ENCODE assay signal across 1 cellular context in the genomic region with DNA sequence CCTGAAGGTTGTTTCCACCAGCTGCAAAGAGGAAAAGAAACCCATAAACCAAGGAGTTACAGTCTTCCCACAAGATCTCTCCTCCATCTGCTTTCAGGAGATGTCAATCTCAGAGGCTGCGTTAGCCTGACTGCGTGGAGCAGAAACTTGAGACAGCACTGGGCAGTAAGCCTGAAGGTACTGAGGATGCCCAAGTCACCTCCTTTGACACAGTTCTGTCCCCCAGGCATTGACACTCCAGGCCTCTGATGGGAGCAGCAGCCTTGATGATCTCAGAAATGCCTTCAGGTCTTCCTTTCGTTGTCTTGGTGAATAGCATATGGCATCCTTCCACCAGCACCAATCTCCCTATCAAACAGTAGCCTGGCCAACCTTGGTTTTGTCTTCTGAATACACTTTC.
TF ChIP-seq lines count a peak whose summit lies in the region.

No MANE protein-coding gene starts in this region.

TF ChIP-seq in GM12878, 131 proteins besides CTCF, POLR2A, EP300 and RAD21:
- TF ChIP-seq ZNF217 (IDR thresholded peaks at IDR 0.05) (no peak), RAD51 (IDR thresholded peaks at IDR 0.05) (no peak), BCLAF1 (IDR thresholded peaks at IDR 0.05) (no peak), TCF7 (IDR thresholded peaks at IDR 0.05; ENCODE audit: borderline replicate concordance) (no peak), BRCA1 (IDR thresholded peaks at IDR 0.05; ENCODE audit: low read depth, low read length) (no peak), RCOR1 (conservative IDR thresholded peaks at IDR 0.05; ENCODE audit: low read depth, low read length) (no peak), SIX5 (IDR thresholded peaks at IDR 0.05; ENCODE audit: low read depth, low read length, severe bottlenecking) (no peak), RELB (IDR thresholded peaks at IDR 0.05; ENCODE audit: low read depth) (no peak), ZBTB4 (CRISPR knock-in tag; IDR thresholded peaks at IDR 0.05) (no peak), LARP7 (IDR thresholded peaks at IDR 0.05) (no peak), ZSCAN29 (IDR thresholded peaks at IDR 0.05) (no peak), BACH1 (IDR thresholded peaks at IDR 0.05; ENCODE audit: borderline replicate concordance) (no peak), HDAC6 (IDR thresholded peaks at IDR 0.05; ENCODE audit: unreplicated experiment) (no peak), KLF5 (IDR thresholded peaks at IDR 0.05; ENCODE audit: partially characterized antibody) (no peak), SMAD1 (IDR thresholded peaks at IDR 0.05; ENCODE audit: low read depth, partially characterized antibody) (no peak), ZNF274 (IDR thresholded peaks at IDR 0.05; ENCODE audit: insufficient read depth, insufficient read length) (no peak), RFX5 (IDR thresholded peaks at IDR 0.05; ENCODE audit: low read depth, low read length) (no peak)
